In genomic region chr1:108559215-108560142, GRCh38 we compare ENCODE assay signal across 8 cellular contexts. TPM values are rescaled to one million over a fixed set of nuclear protein-coding genes. Genes with fewer than 3 reads are reported as not detected.
DNase-seq lines count a peak whose midpoint lies in the region; ATAC-seq and TF ChIP-seq lines count a peak whose summit lies in the region.

Gene EEIG2 (plus strand): TSS chr1:108560100. CDS start chr1:108560429, 329 bp downstream.

- H3K9me3 ChIP-seq in BLaER1 treated with 17β-estradiol and CSF1 and Interleukin-3, amounts not matched to agents 10 nM and 100 nM (replicated peaks in 1 of 11), result no peaks in the 10 kb centered on the region
- no peaks in the 10 kb centered on the region for H3K9me3 ChIP-seq in right lobe of liver

- peak within 1 kb of the TSS; percentile 79 to 96 (median 91) for H3K4me2 ChIP-seq in BLaER1 treated with 17β-estradiol and CSF1 and Interleukin-3, amounts not matched to agents 10 nM and 100 nM

- peaks cover 55 to 85% (median 64%) of the 10 kb centered on the region in 10 experiments for H3K4me1 ChIP-seq in BLaER1 treated with 17β-estradiol and CSF1 and Interleukin-3, amounts not matched to agents 10 nM and 100 nM
- H3K4me1 ChIP-seq in right lobe of liver, result peaks cover 0 to 10% (median 0%) of the 10 kb centered on the region in 4 donors

- H3K27me3 ChIP-seq in BLaER1 treated with 17β-estradiol and CSF1 and Interleukin-3, amounts not matched to agents 10 nM and 100 nM, result no peaks in the 10 kb centered on the region
- no peaks in the 10 kb centered on the region for H3K27me3 ChIP-seq in right lobe of liver

- peak within 1 kb of the TSS; percentile 74 to 90 (median 83) for H3K27ac ChIP-seq in BLaER1 treated with 17β-estradiol and CSF1 and Interleukin-3, amounts not matched to agents 10 nM and 100 nM
- peak within 1 kb of the TSS; percentile 57 to 65 (median 59) for H3K27ac ChIP-seq in right lobe of liver

- ATAC-seq in HG03378 (IDR thresholded peaks at IDR 0.05; ENCODE audit: unreplicated experiment) (peak; percentile 67), right lobe of liver (peak; percentile 96 to 98 (median 97))

- peak within 1 kb of the TSS; percentile 73 to 97 (median 88) for H3K4me3 ChIP-seq in BLaER1 treated with 17β-estradiol and CSF1 and Interleukin-3, amounts not matched to agents 10 nM and 100 nM
- peak within 1 kb of the TSS; percentile 54 to 61 (median 58) for H3K4me3 ChIP-seq in right lobe of liver

- WGBS in right lobe of liver (ENCODE audit: insufficient coverage, low coverage, low lambda C conversion rate, missing lambda C conversion rate), result 17% methylated on average over 37 of the region's 55 CpGs

- peak; percentile 75 to 93 (median 83) for TF ChIP-seq CTCF in right lobe of liver (IDR thresholded peaks at IDR 0.05)

- intact Hi-C loops in right lobe of liver (cut with DNase I), result loop anchor here in 1 of 2 donors (10.0 kb wide), 1 partner anchor 45 kb away; no protein-coding TSS in a partner anchor

- TF ChIP-seq POLR2A in GM19193 (IDR thresholded peaks at IDR 0.05; ENCODE audit: extremely low read depth, insufficient read depth, insufficient read length), result peak; percentile 35
- TF ChIP-seq POLR2A in right lobe of liver (IDR thresholded peaks at IDR 0.05), result peak; percentile 65

- H3K9ac ChIP-seq in BLaER1 treated with 17β-estradiol and CSF1 and Interleukin-3, amounts not matched to agents 10 nM and 100 nM, result peak within 1 kb of the TSS; percentile 73 to 90 (median 85)

- 0 out of 22 replicates have a peak, but pooled peaks cover 0 to 3% (median 0%) of the 10 kb centered on the region in 11 experiments for H3K36me3 ChIP-seq in BLaER1 treated with 17β-estradiol and CSF1 and Interleukin-3, amounts not matched to agents 10 nM and 100 nM
- no peaks in the 10 kb centered on the region for H3K36me3 ChIP-seq in right lobe of liver

- peaks cover 6 to 35% (median 24%) of the 10 kb centered on the region in 11 experiments; a peak in 18 of 22 replicates for H4K20me1 ChIP-seq in BLaER1 treated with 17β-estradiol and CSF1 and Interleukin-3, amounts not matched to agents 10 nM and 100 nM

- peak; percentile 59 for DNase-seq in NCI-H510A (lab: John Stamatoyannopoulos, UW)
- peak; percentile 89 for DNase-seq in activated CD4-positive, alpha-beta T cell treated with anti-CD3 and anti-CD28 coated beads for 48 hours
- peak; percentile 78 for DNase-seq in dedifferentiated amniotic fluid mesenchymal stem cell (ENCODE audit: extremely low spot score)
- peak; percentile 89 to 91 (median 89) for DNase-seq in right lobe of liver
- DNase-seq in stimulated activated CD4-positive, alpha-beta T cell treated with anti-CD3 and anti-CD28 coated beads, Interleukin-4, amount 100 ng/mL, for 1 hour, result peak; percentile 89

RNA-seq across cellular contexts. Expression of gene EEIG2, which starts in this region (rescaled TPM):
- total RNA-seq in right lobe of liver, result 1 to 10 TPM in 5 of 6 experiments, under 1 TPM in 1; 0.88 to 6.5 (median 2.6) TPM

Comparison
In these comparisons a context has a peak if more than half of its experiments do, and no peak if none do; other contexts are left out.
1. Peak in every context shown above with its lines: DNase-seq, ATAC-seq, H3K4me3 ChIP-seq and H3K27ac ChIP-seq.